ENCODE assay signal across 16 cellular contexts in genomic region chr4:171279131-171279530, GRCh38.
DNase-seq lines count a peak whose midpoint lies in the region; ATAC-seq lines count a peak whose summit lies in the region.
"Had no signal": no experiment of that assay in that cellular context is flagged by ENCODE, and none has a peak within 500 bp of the region (broad histone marks: within the 10 kb centered on the region; RNA-seq: fewer than 3 reads in every experiment).

No MANE protein-coding gene starts in this region.

- ATAC-seq in GM21360 (IDR thresholded peaks at IDR 0.05; ENCODE audit: unreplicated experiment) (peak; percentile 58), HG02973 (IDR thresholded peaks at IDR 0.05; ENCODE audit: unreplicated experiment) (peak; percentile 51), GM21390 (IDR thresholded peaks at IDR 0.05; ENCODE audit: unreplicated experiment) (no peak), GM21717 (IDR thresholded peaks at IDR 0.05; ENCODE audit: unreplicated experiment) (no peak), HG03039 (IDR thresholded peaks at IDR 0.05; ENCODE audit: unreplicated experiment) (no peak)
- ATAC-seq: A549, HCT116 had no signal

- peak; percentile 29 for DNase-seq in fibroblast of peridontal ligament (ENCODE audit: extremely low read depth)
- DNase-seq: BE2C; CD4-positive, alpha-beta memory T cell; COR-L47; DMS153; DMS79 treated with DMSO at 0.1 percent for 48 hours; EL; GDM1; KG1 had no signal

Comparison
In these comparisons a context has a peak if more than half of its experiments do, and no peak if none do; other contexts are left out.
1. ATAC-seq: peak in GM21360 (single experiment) and HG02973 (single experiment); none in GM21390 (single experiment), GM21717 (single experiment) and HG03039 (single experiment).